1 cellular context compared by ENCODE assay signal in the genomic region with DNA sequence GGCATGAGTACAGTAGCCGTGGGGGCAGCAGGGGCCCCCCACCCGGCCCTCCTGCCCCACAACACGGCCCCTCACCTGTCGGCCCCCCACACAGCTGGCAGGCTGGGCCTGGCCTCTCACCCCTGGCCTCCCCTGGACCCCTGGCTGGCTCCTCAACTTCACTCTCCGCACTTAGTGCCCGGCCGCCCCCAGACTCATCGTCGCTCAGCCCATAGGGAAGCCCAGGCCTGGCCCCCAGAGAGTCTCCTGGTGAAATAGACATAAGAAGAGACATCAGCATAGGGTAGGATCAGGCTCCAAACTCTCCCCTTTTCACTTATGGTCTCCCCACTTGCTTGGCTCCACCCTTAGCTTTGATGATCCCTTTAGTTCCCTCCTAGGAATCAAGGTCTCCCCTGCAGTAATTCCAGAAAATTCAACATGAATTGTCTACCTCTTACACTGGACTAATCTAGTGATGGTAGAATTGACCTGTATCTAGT.
TF ChIP-seq lines count a peak whose summit lies in the region.

No MANE protein-coding gene starts in this region.

TF ChIP-seq in K562, 482 proteins besides CTCF, POLR2A, EP300 and RAD21:
- TF ChIP-seq RBM22 (IDR thresholded peaks at IDR 0.05; ENCODE audit: low read depth, low read length, poor library complexity, severe bottlenecking): peak; percentile 79
- TF ChIP-seq ZNF785 (CRISPR knock-in tag; IDR thresholded peaks at IDR 0.05): no peak
- 0 out of 2 replicates have a peak, but pooled peaks have one; percentile 10 for TF ChIP-seq SUPT5H (IDR thresholded peaks at IDR 0.05)
TF ChIP-seq in K562: peak in this region for 2.
